Comparison of ENCODE assay signal across 14 cellular contexts in the genomic region with DNA sequence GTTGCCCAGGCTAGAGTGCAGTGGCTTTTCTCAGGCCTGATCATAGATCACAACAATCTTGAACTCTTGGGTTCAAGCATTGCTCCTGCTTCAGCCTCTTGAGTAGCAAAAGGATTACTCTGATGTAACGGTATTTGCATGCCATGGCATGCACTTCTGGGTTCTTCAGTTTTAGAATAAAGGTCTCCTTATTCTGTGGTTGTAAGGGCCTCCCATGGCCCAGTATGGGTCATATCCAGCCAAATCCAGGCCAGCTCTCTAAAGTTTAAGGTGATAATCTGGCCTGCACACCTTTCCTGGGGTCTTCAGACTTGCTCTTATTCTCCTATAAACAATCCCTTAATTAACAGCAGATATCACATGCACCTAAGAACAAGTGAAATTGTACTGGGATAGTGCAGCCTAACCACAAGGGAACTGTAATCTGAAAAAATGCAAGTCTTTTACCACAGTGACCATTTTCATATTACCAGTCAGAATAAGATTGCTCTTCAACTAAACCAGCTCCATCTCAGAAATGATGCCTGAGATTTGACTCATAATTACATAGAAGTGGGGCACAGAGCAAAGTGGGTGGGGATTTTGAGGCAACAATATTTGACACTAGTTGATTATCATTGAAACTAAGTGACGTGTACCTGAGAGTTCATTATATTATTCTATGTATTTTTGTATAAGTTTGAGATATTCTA. TPM values are rescaled to one million over a fixed set of nuclear protein-coding genes. Genes with fewer than 3 reads are reported as not detected.
A peak's percentile ranks its signal among the peaks of the same experiment; 100 is the strongest.
DNase-seq lines count a peak whose midpoint lies in the region; ATAC-seq and TF ChIP-seq lines count a peak whose summit lies in the region.
"Had no signal": no experiment of that assay in that cellular context is flagged by ENCODE, and none has a peak within 500 bp of the region (broad histone marks: within the 10 kb centered on the region; RNA-seq: fewer than 3 reads in every experiment).

No MANE protein-coding gene starts in this region.

- no peak overlapping the region for H3K4me3 ChIP-seq in body of pancreas
- H3K4me3 ChIP-seq: ovary had no signal

- H3K36me3 Mint-ChIP-seq in CD14-positive monocyte: no peaks in the 10 kb centered on the region

- H3K9me3 Mint-ChIP-seq in CD14-positive monocyte: peaks cover 0 to 12% (median 7%) of the 10 kb centered on the region in 7 donors

- TF ChIP-seq CTCF in GM13976 (IDR thresholded peaks at IDR 0.05; ENCODE audit: borderline replicate concordance, control extremely low read depth, extremely low read depth, insufficient read depth, missing control alignments) (no peak), body of pancreas (IDR thresholded peaks at IDR 0.05) (no peak), CD14-positive monocyte (IDR thresholded peaks at IDR 0.05) (no peak)

- no peak for TF ChIP-seq POLR2A in body of pancreas (IDR thresholded peaks at IDR 0.05)

- no peaks in the 10 kb centered on the region for H3K9me3 ChIP-seq in body of pancreas

- H3K27ac Mint-ChIP-seq in CD14-positive monocyte: no peak overlapping the region
- H3K27ac Mint-ChIP-seq: CD4-positive, alpha-beta memory T cell; T-helper 1 cell treated with Interleukin-12 subunit alpha and Interleukin-12 subunit beta and Interleukin-4 antibody, amounts not matched to agents 30 μg/mL and 1 μg/mL, for 36 hours had no signal

- H3K4me1 ChIP-seq in body of pancreas: no peaks in the 10 kb centered on the region

- H3K27ac ChIP-seq in body of pancreas: no peak overlapping the region
- H3K27ac ChIP-seq: HL-60, ovary had no signal

- peaks cover 6% of the 10 kb centered on the region for H3K4me1 Mint-ChIP-seq in CD14-positive monocyte
- H3K4me1 Mint-ChIP-seq: CD4-positive, alpha-beta memory T cell had no signal

- H3K36me3 ChIP-seq in body of pancreas (replicated peaks in 1 of 2; ENCODE audit: insufficient read depth in 1 of 2, low read depth in 2 of 2): no peaks in the 10 kb centered on the region
- H3K36me3 ChIP-seq: ovary had no signal

- no peak overlapping the region for H3K4me3 Mint-ChIP-seq in CD14-positive monocyte
- H3K4me3 Mint-ChIP-seq: CD4-positive, alpha-beta memory T cell; T-helper 1 cell treated with Interleukin-12 subunit alpha and Interleukin-12 subunit beta and Interleukin-4 antibody, amounts not matched to agents 30 μg/mL and 1 μg/mL, for 36 hours had no signal

- intact Hi-C loops in body of pancreas (cut with DNase I): no loop called here
- intact Hi-C loops in CD14-positive monocyte (cut with micrococcal nuclease): no loop called here

- WGBS in body of pancreas, 2 donors: 80 to 86% methylated on average over 2 of the region's 2 CpGs

- DNase-seq in GM13976 (ENCODE audit: low spot score) (peak; percentile 35), M059J (ENCODE audit: low read depth) (peak; percentile 27), SW480 (ENCODE audit: low spot score) (no peak), NCI-H2107 (lab: John Stamatoyannopoulos, UW) (no peak), body of pancreas (no peak), CD14-positive monocyte (ENCODE audit: low spot score) (no peak)
- DNase-seq: CD4-positive, alpha-beta memory T cell; NCI-H1092 treated with DMSO at 0.1 percent for 48 hours; NK-92 treated with Interleukin-12 subunit alpha and Interleukin-12 subunit beta, amount 100 ng/mL, for 24 hours; ovary had no signal

- ATAC-seq in GM19043 (IDR thresholded peaks at IDR 0.05; ENCODE audit: low read depth, unreplicated experiment): peak; percentile 57
- peak; percentile 98 for ATAC-seq in HG02870 (IDR thresholded peaks at IDR 0.05; ENCODE audit: unreplicated experiment)
- no peak for ATAC-seq in body of pancreas

- no peaks in the 10 kb centered on the region for H3K27me3 ChIP-seq in body of pancreas
- H3K27me3 ChIP-seq: ovary had no signal

- peaks cover 11 to 34% (median 12%) of the 10 kb centered on the region in 3 donors for H3K27me3 Mint-ChIP-seq in CD14-positive monocyte (ENCODE audit: low read depth in 3 of 3)

- in situ Hi-C loops in GM13976 (cut with MboI; ENCODE audit: low sequenced_read_pairs, unreplicated experiment): no loop called here

RNA-seq across cellular contexts. Expression of a gene that starts 25.4 kb away (rescaled TPM):
- total RNA-seq in M059J (2014; rRNA removed; shearing (Covaris generic)): 31.3 and 64.5 TPM in 2 replicates
- 10 to 100 TPM in 1 of 2 donors, 1 to 10 TPM in 1; 8.2 to 41.2 TPM for total RNA-seq in body of pancreas
- 10 to 100 TPM; 73.5 to 74.4 TPM for polyA plus RNA-seq in CD14-positive monocyte

Comparison
In these comparisons a context has a peak if more than half of its experiments do, and no peak if none do; other contexts are left out.
1. DNase-seq: peak in GM13976 (single experiment) and M059J (single experiment); none in SW480 (single experiment), NCI-H2107 (single experiment), body of pancreas (0 of 4) and CD14-positive monocyte (single experiment).